22 cellular contexts compared by ENCODE assay signal in genomic region chr1:29193879-29194455, GRCh38. TPM values are rescaled to one million over a fixed set of nuclear protein-coding genes. Genes with fewer than 3 reads are reported as not detected.
DNase-seq lines count a peak whose midpoint lies in the region; ATAC-seq and TF ChIP-seq lines count a peak whose summit lies in the region.
"Had no signal": no experiment of that assay in that cellular context is flagged by ENCODE, and none has a peak within 500 bp of the region (broad histone marks: within the 10 kb centered on the region; RNA-seq: fewer than 3 reads in every experiment).

No MANE protein-coding gene starts in this region.

- H4K91ac ChIP-seq in H9 (ENCODE audit: insufficient read length, low read depth, low read length) = no peak overlapping the region

- no peak overlapping the region for H2BK15ac ChIP-seq in H9 (ENCODE audit: low read depth, low read length)

- no peaks in the 10 kb centered on the region for H3K9me3 ChIP-seq in H9 (ENCODE audit: control insufficient read depth, low read depth, low read length)
- H3K9me3 ChIP-seq in OCI-LY7 (ENCODE audit: low read length) = no peaks in the 10 kb centered on the region
- H3K9me3 ChIP-seq: MG63 had no signal

- no peak overlapping the region for H2BK120ac ChIP-seq in H9 (ENCODE audit: low read depth, low read length, poor library complexity, severe bottlenecking)

- H3T11ph ChIP-seq in H9 (ENCODE audit: low read length) = no peak overlapping the region

- BruUV-seq in OCI-LY7 (replicated peaks; lab: Mats Ljungman, UMichigan) = no TSS peak

- no peak for DNase-seq in activated CD4-positive, alpha-beta T cell treated with anti-CD3 and anti-CD28 coated beads, Interleukin-2, amount 10 ng/mL, durations not matched to agents 7 days and 5 days
- DNase-seq in activated CD4-positive, alpha-beta T cell treated with anti-CD3 and anti-CD28 coated beads, Interleukin-2, amount 50 U/mL, for 48 hours = no peak
- DNase-seq in H9 = no peak
- no peak for DNase-seq in endothelial cell (ENCODE audit: low spot score)
- DNase-seq in omental fat pad (ENCODE audit: low spot score) = peak; percentile 9
- no peak for DNase-seq in OCI-LY7 (ENCODE audit: low spot score)
- DNase-seq in CD14-positive monocyte (ENCODE audit: low spot score) = no peak
- DNase-seq: 8988T, DMS53, GDM1, GOT3, Kasumi-1, MG63, NCI-H1417, NCI-H1694 treated with DMSO at 0.1 percent for 48 hours, NCI-H2081 treated with DMSO at 0.1 percent for 48 hours, NCI-H446 treated with DMSO at 0.1 percent for 48 hours, NCI-H526 treated with DMSO at 0.1 percent for 48 hours, PC-3, SHP77 had no signal

- H3K79me2 ChIP-seq in H9 (ENCODE audit: insufficient read depth, low read length) (no peaks in the 10 kb centered on the region), OCI-LY7 (ENCODE audit: insufficient read depth, low read depth, low read length) (no peaks in the 10 kb centered on the region)

- CTCF ChIA-PET in activated CD4-positive, alpha-beta T cell treated with anti-CD3 and anti-CD28 coated beads, Interleukin-2, amount 10 ng/mL, durations not matched to agents 7 days and 5 days (lab: Charles Lee) = interaction anchor here (0.9 to 2.1 kb wide), 4 partner anchors 9 to 312 kb away, joined by 3 to 7 read pairs (median 5); no protein-coding TSS in a partner anchor
- CTCF ChIA-PET in OCI-LY7 (lab: Charles Lee; ENCODE audit: unreplicated experiment) = no interaction called here

- H3K4me2 ChIP-seq in H9 (ENCODE audit: insufficient read depth, insufficient read length, low read length) (no peak overlapping the region), OCI-LY7 (ENCODE audit: low read length) (no peak overlapping the region)

- no peak overlapping the region for H4K8ac ChIP-seq in H9 (replicated peaks; ENCODE audit: insufficient read length, low read depth, low read length)

- H3K36me3 Mint-ChIP-seq in activated CD4-positive, alpha-beta T cell treated with anti-CD3 and anti-CD28 coated beads, Interleukin-2, amount 10 ng/mL, durations not matched to agents 7 days and 5 days (ENCODE audit: low read depth) = peaks cover 2% of the 10 kb centered on the region
- H3K36me3 Mint-ChIP-seq in H9 (ENCODE audit: insufficient read depth in 1 of 3, low read depth in 3 of 3) (peaks cover 15 to 41% (median 40%) of the 10 kb centered on the region in 3 experiments; a peak in 6 of 7 replicates), endothelial cell (ENCODE audit: low read depth, unreplicated experiment) (peaks cover 15% of the 10 kb centered on the region), CD14-positive monocyte (peaks cover 16 to 20% of the 10 kb centered on the region in 2 donors)

- H3K27me3 Mint-ChIP-seq in activated CD4-positive, alpha-beta T cell treated with anti-CD3 and anti-CD28 coated beads, Interleukin-2, amount 10 ng/mL, durations not matched to agents 7 days and 5 days = no peaks in the 10 kb centered on the region
- H3K27me3 Mint-ChIP-seq in H9 (ENCODE audit: low read depth) (no peaks in the 10 kb centered on the region), endothelial cell (ENCODE audit: unreplicated experiment) (peaks cover 6% of the 10 kb centered on the region), CD14-positive monocyte (ENCODE audit: low read depth in 3 of 3) (no peaks in the 10 kb centered on the region)

- peak overlapping the region; percentile 44 for H3K27ac Mint-ChIP-seq in activated CD4-positive, alpha-beta T cell treated with anti-CD3 and anti-CD28 coated beads, Interleukin-2, amount 10 ng/mL, durations not matched to agents 7 days and 5 days
- H3K27ac Mint-ChIP-seq in H9 = peak overlapping the region; percentile 26 to 82 (median 53); a peak in 4 of 7 replicates
- H3K27ac Mint-ChIP-seq in endothelial cell (ENCODE audit: unreplicated experiment) = peak overlapping the region; percentile 52
- peak overlapping the region in 2 of 7 donors; percentile 2 to 59 for H3K27ac Mint-ChIP-seq in CD14-positive monocyte

- no peak overlapping the region for H3K4ac ChIP-seq in H9 (ENCODE audit: low read depth, low read length)

- peaks cover 12% of the 10 kb centered on the region; the same call in 1 of the 2 replicates for H3K36me3 ChIP-seq in OCI-LY7 (ENCODE audit: insufficient read depth, low read length)

- H4K20me1 ChIP-seq in H9 (ENCODE audit: control insufficient read depth, insufficient read depth, insufficient read length) (no peaks in the 10 kb centered on the region), OCI-LY7 (ENCODE audit: insufficient read depth, low read length) (no peaks in the 10 kb centered on the region)

- H2AFZ ChIP-seq in H9 (ENCODE audit: low read length) (no peak overlapping the region), OCI-LY7 (ENCODE audit: low read length) (no peak overlapping the region)

- H3K4me3 Mint-ChIP-seq in activated CD4-positive, alpha-beta T cell treated with anti-CD3 and anti-CD28 coated beads, Interleukin-2, amount 10 ng/mL, durations not matched to agents 7 days and 5 days = no peak overlapping the region
- no peak overlapping the region for H3K4me3 Mint-ChIP-seq in H9
- H3K4me3 Mint-ChIP-seq in endothelial cell (ENCODE audit: unreplicated experiment) = no peak overlapping the region
- no peak overlapping the region for H3K4me3 Mint-ChIP-seq in CD14-positive monocyte

- H2AK5ac ChIP-seq in H9 (ENCODE audit: insufficient read length, low read length) = no peak overlapping the region

- intact Hi-C loops in OCI-LY7 (cut with micrococcal nuclease; ENCODE audit: unreplicated experiment) = no loop called here
- intact Hi-C loops in CD14-positive monocyte (cut with micrococcal nuclease) = no loop called here

- no peak overlapping the region for H3K23ac ChIP-seq in H9 (ENCODE audit: insufficient read length, low read depth, low read length)

- no peak for TF ChIP-seq CTCF in H9 (conservative IDR thresholded peaks at IDR 0.05)
- no peak for TF ChIP-seq CTCF in endothelial cell (IDR thresholded peaks at IDR 0.05; ENCODE audit: unreplicated experiment)
- no peak for TF ChIP-seq CTCF in omental fat pad (IDR thresholded peaks at IDR 0.05)
- TF ChIP-seq CTCF in OCI-LY7 (conservative IDR thresholded peaks at IDR 0.05; ENCODE audit: low read length) = no peak
- TF ChIP-seq CTCF in CD14-positive monocyte (IDR thresholded peaks at IDR 0.05) = no peak

- no peaks in the 10 kb centered on the region for H3K23me2 ChIP-seq in H9 (ENCODE audit: insufficient read length, low read depth, low read length, poor library complexity, severe bottlenecking)

- H3K56ac ChIP-seq in H9 (ENCODE audit: insufficient read length, low read depth, low read length) = no peak overlapping the region

- no peak overlapping the region for H4K5ac ChIP-seq in H9 (ENCODE audit: insufficient read length, low read depth, low read length)

- H3K9ac ChIP-seq in H9 (ENCODE audit: extremely low read depth, insufficient read length, low read length) = no peak overlapping the region

- no peak overlapping the region for H3K4me3 ChIP-seq in OCI-LY7 (ENCODE audit: low read depth, low read length, poor library complexity, severe bottlenecking)
- H3K4me3 ChIP-seq: MG63 had no signal

- WGBS in H9 (ENCODE audit: extremely low coverage, insufficient read length, low lambda C conversion rate) = no CpG with 5 or more reads among the region's 8 CpGs

- no peaks in the 10 kb centered on the region for H3K9me2 ChIP-seq in OCI-LY7 (ENCODE audit: insufficient read depth, low read length)

- no peaks in the 10 kb centered on the region for H3K79me1 ChIP-seq in H9 (ENCODE audit: insufficient read depth, low read depth, low read length, poor library complexity, severe bottlenecking)

- no peak overlapping the region; the same call in 1 of the 2 replicates for H3K14ac ChIP-seq in H9 (ENCODE audit: insufficient read depth, low read length)

- no peaks in the 10 kb centered on the region for H3K9me3 Mint-ChIP-seq in activated CD4-positive, alpha-beta T cell treated with anti-CD3 and anti-CD28 coated beads, Interleukin-2, amount 10 ng/mL, durations not matched to agents 7 days and 5 days
- H3K9me3 Mint-ChIP-seq in H9 (peaks cover 0 to 5% of the 10 kb centered on the region in 2 experiments; a peak in 3 of 5 replicates), endothelial cell (ENCODE audit: unreplicated experiment) (no peaks in the 10 kb centered on the region), CD14-positive monocyte (peaks cover 0 to 4% (median 0%) of the 10 kb centered on the region in 7 donors)

- no peak overlapping the region for H3K18ac ChIP-seq in H9 (ENCODE audit: insufficient read length, low read depth, low read length)

- no peaks in the 10 kb centered on the region for H3K4me1 ChIP-seq in H9 (ENCODE audit: insufficient read depth, low read length)
- no peaks in the 10 kb centered on the region for H3K4me1 ChIP-seq in OCI-LY7 (ENCODE audit: insufficient read depth, low read length, poor library complexity, severe bottlenecking)

- H3K27me3 ChIP-seq in H9 (ENCODE audit: insufficient read depth, low read length) = no peaks in the 10 kb centered on the region
- H3K27me3 ChIP-seq: MG63 had no signal

- no peak overlapping the region for H2BK12ac ChIP-seq in H9 (ENCODE audit: insufficient read length, low read depth, low read length)

- ATAC-seq in omental fat pad (ENCODE audit: low FRiP score) = no peak
- no peak for ATAC-seq in SK-N-SH treated with all-trans-retinoic acid at 6 μM for 48 hours
- ATAC-seq: PC-3 had no signal

- no peak overlapping the region for H2BK20ac ChIP-seq in H9 (ENCODE audit: low read depth, low read length, poor library complexity, severe bottlenecking)

- peaks cover 3% of the 10 kb centered on the region for H3K4me1 Mint-ChIP-seq in activated CD4-positive, alpha-beta T cell treated with anti-CD3 and anti-CD28 coated beads, Interleukin-2, amount 10 ng/mL, durations not matched to agents 7 days and 5 days
- H3K4me1 Mint-ChIP-seq in H9 (peaks cover 8 to 11% of the 10 kb centered on the region in 2 experiments; a peak in 3 of 4 replicates), endothelial cell (ENCODE audit: unreplicated experiment) (no peaks in the 10 kb centered on the region), CD14-positive monocyte (no peaks in the 10 kb centered on the region)

- POLR2A ChIA-PET in activated CD4-positive, alpha-beta T cell treated with anti-CD3 and anti-CD28 coated beads, Interleukin-2, amount 10 ng/mL, durations not matched to agents 7 days and 5 days (lab: Charles Lee) = no interaction called here
- POLR2A ChIA-PET in OCI-LY7 (lab: Charles Lee) = no interaction called here

- H2BK5ac ChIP-seq in H9 (ENCODE audit: insufficient read length, low read length) = no peak overlapping the region

- H3K27ac ChIP-seq in H9 (ENCODE audit: insufficient read length, low read depth, low read length) (no peak overlapping the region), OCI-LY7 (ENCODE audit: low read depth, low read length, poor library complexity, severe bottlenecking) (no peak overlapping the region)
- H3K27ac ChIP-seq: C4-2B had no signal

RNA-seq across cellular contexts. Expression of gene SRSF4, which starts 12.3 kb away (rescaled TPM):
- total RNA-seq in activated CD4-positive, alpha-beta T cell treated with anti-CD3 and anti-CD28 coated beads, Interleukin-2, amount 10 ng/mL, durations not matched to agents 7 days and 5 days = 100 to 1,000 TPM; 116 to 123 TPM
- total RNA-seq in H9 (2021) = 89.8 and 90.6 TPM in 2 replicates
- total RNA-seq in endothelial cell (ENCODE audit: unreplicated experiment) = 68.6 TPM
- total RNA-seq in omental fat pad = 100 to 1,000 TPM in 1 of 4 donors, 10 to 100 TPM in 3; 75.3 to 117 (median 88.1) TPM
- total RNA-seq in OCI-LY7 (2014; rRNA removed; shearing (Covaris generic)) = 52.8 and 68.6 TPM in 2 replicates
- 122 and 130 TPM in 2 replicates for total RNA-seq in OCI-LY7 (2022)
- polyA plus RNA-seq in CD14-positive monocyte = 10 to 100 TPM; 38.4 to 55.5 TPM

RNA-seq across cellular contexts. Expression of gene MECR, which starts 36.8 kb away (rescaled TPM):
- 10 to 100 TPM; 16.4 to 19.7 TPM for total RNA-seq in activated CD4-positive, alpha-beta T cell treated with anti-CD3 and anti-CD28 coated beads, Interleukin-2, amount 10 ng/mL, durations not matched to agents 7 days and 5 days
- total RNA-seq in H9 (2021) = 25.8 and 30.9 TPM in 2 replicates
- 20.2 TPM for total RNA-seq in endothelial cell (ENCODE audit: unreplicated experiment)
- 10 to 100 TPM; 18.0 to 29.4 (median 20.8) TPM for total RNA-seq in omental fat pad
- 27.2 and 33.5 TPM in 2 replicates for total RNA-seq in OCI-LY7 (2014; rRNA removed; shearing (Covaris generic))
- 30.0 and 33.3 TPM in 2 replicates for total RNA-seq in OCI-LY7 (2022)
- 1 to 10 TPM; 6.3 to 7.5 TPM for polyA plus RNA-seq in CD14-positive monocyte

RNA-seq across cellular contexts. Expression of gene PTPRU, which starts 42.4 kb away (rescaled TPM):
- total RNA-seq in activated CD4-positive, alpha-beta T cell treated with anti-CD3 and anti-CD28 coated beads, Interleukin-2, amount 10 ng/mL, durations not matched to agents 7 days and 5 days = under 1 TPM; 0.22 to 0.31 TPM
- total RNA-seq in H9 (2021) = 45.0 and 45.5 TPM in 2 replicates
- total RNA-seq in endothelial cell (ENCODE audit: unreplicated experiment) = 19.0 TPM
- 10 to 100 TPM; 12.3 to 19.9 (median 15.9) TPM for total RNA-seq in omental fat pad
- total RNA-seq in OCI-LY7 (2014; rRNA removed; shearing (Covaris generic)) = 2.5 and 7.3 TPM in 2 replicates
- total RNA-seq in OCI-LY7 (2022) = 3.3 and 4.6 TPM in 2 replicates
- under 1 TPM in 1 of 2 donors, not detected in 1; 0.42 TPM for polyA plus RNA-seq in CD14-positive monocyte
